ENCODE assay signal across 21 cellular contexts in genomic region chr10:130816116-130816901, GRCh38.
"Had no signal": no experiment of that assay in that cellular context is flagged by ENCODE, and none has a peak within 500 bp of the region (broad histone marks: within the 10 kb centered on the region; RNA-seq: fewer than 3 reads in every experiment).

No MANE protein-coding gene starts in this region.

- H3K4me3 ChIP-seq: colonic mucosa, gastrocnemius medialis, left ventricle myocardium inferior, lower lobe of right lung, pancreas, prostate gland, right lobe of liver, tibial artery had no signal

- H3K27ac Mint-ChIP-seq: immature natural killer cell; memory B cell; mesothelial cell of epicardium; nephron progenitor cell; stimulated activated memory B cell treated with anti-CD40 and anti-IgM and Interleukin-4, amounts not matched to agents 10 μg/mL and 1 μg/mL and 100 μg/mL, for 72 hours; stimulated activated naive CD8-positive, alpha-beta T cell treated with anti-CD3 and anti-CD28 coated beads, Interleukin-15, Interleukin-2, amounts not matched to agents 100 ng/mL and 50 ng/mL, for 24 hours had no signal

- H3K9me3 Mint-ChIP-seq: memory B cell, nephron progenitor cell had no signal

- H3K9me3 ChIP-seq: colonic mucosa, gastrocnemius medialis, left ventricle myocardium inferior, lower lobe of right lung, pancreas, prostate gland, right lobe of liver, tibial artery had no signal

- DNase-seq: caudate nucleus; colonic mucosa; effector CD4-positive, alpha-beta T cell; gastrocnemius medialis; immature natural killer cell; kidney; left cardiac atrium; left ventricle myocardium inferior; lower lobe of right lung; nephron progenitor cell; pancreas; right lobe of liver; stimulated activated CD4-positive, alpha-beta T cell treated with anti-CD3 and anti-CD28 coated beads, Interleukin-15, amount 100 ng/mL, for 24 hours; stimulated activated CD4-positive, alpha-beta T cell treated with anti-CD3 and anti-CD28 coated beads, Interleukin-1b, Interleukin-23, amount 100 ng/mL, for 48 hours; stimulated activated CD4-positive, alpha-beta T cell treated with anti-CD3 and anti-CD28 coated beads, Interleukin-4, amount 100 ng/mL, for 24 hours; tibial artery had no signal

- H3K27me3 ChIP-seq: colonic mucosa, gastrocnemius medialis, right lobe of liver, tibial artery had no signal

- H3K36me3 Mint-ChIP-seq: immature natural killer cell; memory B cell; mesothelial cell of epicardium; stimulated activated memory B cell treated with anti-CD40 and anti-IgM and Interleukin-4, amounts not matched to agents 10 μg/mL and 1 μg/mL and 100 μg/mL, for 72 hours had no signal

- H3K27ac ChIP-seq: colonic mucosa, gastrocnemius medialis, left ventricle myocardium inferior, lower lobe of right lung, pancreas, prostate gland, right lobe of liver, tibial artery had no signal

- H3K36me3 ChIP-seq: colonic mucosa, gastrocnemius medialis, left ventricle myocardium inferior, lower lobe of right lung, pancreas, prostate gland, right lobe of liver, tibial artery had no signal

- H3K4me1 Mint-ChIP-seq: immature natural killer cell; memory B cell; mesothelial cell of epicardium; nephron progenitor cell; stimulated activated memory B cell treated with anti-CD40 and anti-IgM and Interleukin-4, amounts not matched to agents 10 μg/mL and 1 μg/mL and 100 μg/mL, for 72 hours had no signal

- H3K27me3 Mint-ChIP-seq: memory B cell; stimulated activated memory B cell treated with anti-CD40 and anti-IgM and Interleukin-4, amounts not matched to agents 10 μg/mL and 1 μg/mL and 100 μg/mL, for 72 hours; stimulated activated naive CD8-positive, alpha-beta T cell treated with anti-CD3 and anti-CD28 coated beads, Interleukin-15, Interleukin-2, amounts not matched to agents 100 ng/mL and 50 ng/mL, for 24 hours had no signal

- H3K4me1 ChIP-seq: colonic mucosa, gastrocnemius medialis, left ventricle myocardium inferior, lower lobe of right lung, pancreas, prostate gland, right lobe of liver, tibial artery had no signal

- H3K4me3 Mint-ChIP-seq: immature natural killer cell; memory B cell; mesothelial cell of epicardium; nephron progenitor cell; stimulated activated memory B cell treated with anti-CD40 and anti-IgM and Interleukin-4, amounts not matched to agents 10 μg/mL and 1 μg/mL and 100 μg/mL, for 72 hours; stimulated activated naive CD8-positive, alpha-beta T cell treated with anti-CD3 and anti-CD28 coated beads, Interleukin-15, Interleukin-2, amounts not matched to agents 100 ng/mL and 50 ng/mL, for 24 hours had no signal
